Comparison of ENCODE assay signal across 8 cellular contexts in the genomic region with DNA sequence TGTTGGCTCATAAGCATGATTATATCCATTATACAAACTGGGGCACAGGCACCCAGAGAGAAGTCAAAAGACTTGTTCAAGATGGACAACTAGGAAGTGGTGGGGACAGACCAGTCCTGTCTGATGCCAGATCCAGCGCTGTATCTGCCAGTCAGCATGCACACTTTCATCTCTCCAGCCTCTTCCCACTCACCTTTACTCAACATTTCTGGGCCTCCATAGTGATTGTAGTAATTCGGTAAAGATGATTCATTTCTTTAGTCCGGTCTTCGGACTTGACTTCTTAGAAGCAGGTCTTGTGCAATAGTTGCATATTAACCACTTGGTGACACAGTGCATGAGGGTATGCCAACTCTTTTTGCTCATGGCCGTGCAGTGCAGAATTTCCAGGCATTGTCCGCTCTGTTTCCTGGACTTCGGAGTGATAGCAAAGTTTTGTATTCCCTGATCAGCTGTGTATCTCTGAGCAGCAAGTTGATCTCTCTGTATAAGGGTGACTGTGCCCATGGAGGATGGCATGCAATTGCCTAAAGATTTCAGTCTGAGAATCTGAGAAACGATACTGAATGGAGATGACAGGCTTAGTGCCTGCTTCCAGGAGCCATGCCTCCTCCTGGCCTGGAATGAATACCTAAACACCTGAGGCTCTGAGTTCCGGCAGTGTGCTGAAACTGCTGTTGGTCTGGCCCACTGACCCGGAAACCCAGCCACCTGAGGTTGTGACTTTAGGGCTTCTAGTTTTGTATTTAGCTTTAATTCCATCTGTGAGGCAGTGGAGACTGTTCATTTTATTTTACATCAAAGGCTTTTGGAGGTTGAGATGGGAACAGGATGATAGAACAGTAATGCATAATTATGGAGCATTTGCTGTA. TPM values are rescaled to one million over a fixed set of nuclear protein-coding genes. Genes with fewer than 3 reads are reported as not detected.
A peak's percentile ranks its signal among the peaks of the same experiment; 100 is the strongest.
DNase-seq lines count a peak whose midpoint lies in the region; ATAC-seq lines count a peak whose summit lies in the region.

No MANE protein-coding gene starts in this region.

- POLR2A ChIA-PET in CD8-positive, alpha-beta memory T cell (lab: Charles Lee), result no interaction called here

- no peaks in the 10 kb centered on the region for H3K36me3 ChIP-seq in CD8-positive, alpha-beta memory T cell (ENCODE audit: insufficient read depth, low read length)

- ATAC-seq in esophagus mucosa, result peak; percentile 54
- peak; percentile 19 for ATAC-seq in stimulated activated effector memory CD8-positive, alpha-beta T cell treated with anti-CD3 and anti-CD28 coated beads, Interleukin-12 subunit alpha, Interleukin-12 subunit beta, amount 100 ng/mL, for 72 hours

- CTCF ChIA-PET in CD8-positive, alpha-beta memory T cell (lab: Charles Lee), result no interaction called here

- H3K9me3 ChIP-seq in CD8-positive, alpha-beta memory T cell (ENCODE audit: low read length), result no peaks in the 10 kb centered on the region

- peak overlapping the region in 6 of 7 donors; percentile 8 to 61 (median 46) for H3K4me3 Mint-ChIP-seq in CD8-positive, alpha-beta memory T cell
- H3K4me3 Mint-ChIP-seq in stimulated activated effector memory CD8-positive, alpha-beta T cell treated with anti-CD3 and anti-CD28 coated beads, Interleukin-12 subunit alpha, Interleukin-12 subunit beta, amount 100 ng/mL, for 72 hours, result peak overlapping the region; percentile 62

- H3K9me3 Mint-ChIP-seq in CD8-positive, alpha-beta memory T cell, result no peaks in the 10 kb centered on the region
- no peaks in the 10 kb centered on the region for H3K9me3 Mint-ChIP-seq in stimulated activated effector memory CD8-positive, alpha-beta T cell treated with anti-CD3 and anti-CD28 coated beads, Interleukin-12 subunit alpha, Interleukin-12 subunit beta, amount 100 ng/mL, for 72 hours

- no peaks in the 10 kb centered on the region for H3K27me3 Mint-ChIP-seq in CD8-positive, alpha-beta memory T cell

- no peaks in the 10 kb centered on the region for H3K36me3 Mint-ChIP-seq in CD8-positive, alpha-beta memory T cell
- peaks cover 11% of the 10 kb centered on the region for H3K36me3 Mint-ChIP-seq in stimulated activated effector memory CD8-positive, alpha-beta T cell treated with anti-CD3 and anti-CD28 coated beads, Interleukin-12 subunit alpha, Interleukin-12 subunit beta, amount 100 ng/mL, for 72 hours

- peak overlapping the region in 4 of 8 donors; percentile 1 to 66 (median 22) for H3K27ac Mint-ChIP-seq in CD8-positive, alpha-beta memory T cell
- H3K27ac Mint-ChIP-seq in stimulated activated effector memory CD8-positive, alpha-beta T cell treated with anti-CD3 and anti-CD28 coated beads, Interleukin-12 subunit alpha, Interleukin-12 subunit beta, amount 100 ng/mL, for 72 hours, result peak overlapping the region; percentile 73

- peaks cover 40% of the 10 kb centered on the region for H3K4me1 ChIP-seq in CD8-positive, alpha-beta memory T cell (ENCODE audit: insufficient read depth, low read length)

- peaks cover 67 to 97% (median 91%) of the 10 kb centered on the region in 3 donors for H3K4me1 Mint-ChIP-seq in CD8-positive, alpha-beta memory T cell
- H3K4me1 Mint-ChIP-seq in stimulated activated effector memory CD8-positive, alpha-beta T cell treated with anti-CD3 and anti-CD28 coated beads, Interleukin-12 subunit alpha, Interleukin-12 subunit beta, amount 100 ng/mL, for 72 hours, result peaks cover 89% of the 10 kb centered on the region

- no peak overlapping the region for H3K4me3 ChIP-seq in CD8-positive, alpha-beta memory T cell (ENCODE audit: low read length)

- H3K27me3 ChIP-seq in CD8-positive, alpha-beta memory T cell (ENCODE audit: insufficient read depth, low read length, poor library complexity, severe bottlenecking), result no peaks in the 10 kb centered on the region

- no peak for DNase-seq in CD8-positive, alpha-beta memory T cell
- DNase-seq in H4 (ENCODE audit: low spot score), result peak; percentile 62
- peak; percentile 47 for DNase-seq in OCI-M1 (lab: John Stamatoyannopoulos, UW)
- no peak for DNase-seq in stimulated activated effector memory CD8-positive, alpha-beta T cell treated with anti-CD3 and anti-CD28 coated beads, Interleukin-12 subunit alpha, Interleukin-12 subunit beta, amount 100 ng/mL, for 72 hours (ENCODE audit: low spot score in 2 of 2)
- no peak for DNase-seq in mesenteric fat pad (ENCODE audit: low spot score)
- DNase-seq in NCI-H2081 treated with DMSO at 0.1 percent for 48 hours (lab: John Stamatoyannopoulos, UW), result no peak
- DNase-seq in activated effector memory CD4-positive, alpha-beta T cell treated with Interleukin-2 at 50 U/mL for 16 hours, result no peak

- no peak overlapping the region for H3K27ac ChIP-seq in CD8-positive, alpha-beta memory T cell (ENCODE audit: low read depth, low read length)

RNA-seq across cellular contexts. Expression of a gene that starts 39.0 kb away (rescaled TPM):
- total RNA-seq in CD8-positive, alpha-beta memory T cell, result 10 to 100 TPM; 65.6 to 69.0 TPM
- 15.7 TPM for polyA plus RNA-seq in CD8-positive, alpha-beta memory T cell
- 40.9 and 50.4 TPM in 2 replicates for total RNA-seq in H4 (2014; rRNA removed; shearing (Covaris generic))
- 37.6 TPM for total RNA-seq in esophagus mucosa
- total RNA-seq in mesenteric fat pad, result 144 TPM

Comparison
In these comparisons a context has a peak if more than half of its experiments do, and no peak if none do; other contexts are left out.
1. DNase-seq: peak in H4 (single experiment) and OCI-M1 (single experiment); none in CD8-positive, alpha-beta memory T cell (0 of 5), stimulated activated effector memory CD8-positive, alpha-beta T cell treated with anti-CD3 and anti-CD28 coated beads, Interleukin-12 subunit alpha, Interleukin-12 subunit beta, amount 100 ng/mL, for 72 hours (0 of 2), mesenteric fat pad (single experiment), NCI-H2081 treated with DMSO at 0.1 percent for 48 hours (single experiment) and activated effector memory CD4-positive, alpha-beta T cell treated with Interleukin-2 at 50 U/mL for 16 hours (single experiment).